Comparison of ENCODE assay signal across 8 cellular contexts in genomic region chr3:49839193-49839809, GRCh38. TPM values are rescaled to one million over a fixed set of nuclear protein-coding genes. Genes with fewer than 3 reads are reported as not detected.
DNase-seq lines count a peak whose midpoint lies in the region; ATAC-seq, FAIRE-seq and TF ChIP-seq lines count a peak whose summit lies in the region.

No MANE protein-coding gene starts in this region.

- no peak for ATAC-seq in HG02759 (IDR thresholded peaks at IDR 0.05; ENCODE audit: unreplicated experiment)

- POLR2A ChIA-PET in activated CD4-positive, alpha-beta memory T cell treated with anti-CD3 and anti-CD28 coated beads for 36 hours (lab: Charles Lee), result interaction anchor here (1.1 to 2.4 kb wide), 2 partner anchors 36 to 38 kb away, joined by 3 to 9 read pairs; partner anchors contain the start of gene INKA1

- CTCF ChIA-PET in activated CD4-positive, alpha-beta memory T cell treated with anti-CD3 and anti-CD28 coated beads for 36 hours (lab: Charles Lee), result interaction anchor here (0.5 to 4.5 kb wide), 49 partner anchors 9 to 452 kb away, joined by 3 to 159 read pairs (median 4); partner anchors contain the start of genes AMIGO3, GMPPB, INKA1 and IP6K1

- peak overlapping the region in 5 of 59 donors; percentile 9 to 22 (median 17) for H3K4me3 ChIP-seq in dorsolateral prefrontal cortex

- no peaks in the 10 kb centered on the region for H3K27me3 Mint-ChIP-seq in activated CD4-positive, alpha-beta memory T cell treated with anti-CD3 and anti-CD28 coated beads for 36 hours

- H3K36me3 Mint-ChIP-seq in activated CD4-positive, alpha-beta memory T cell treated with anti-CD3 and anti-CD28 coated beads for 36 hours, result peaks cover 14% of the 10 kb centered on the region

- no peak for FAIRE-seq in H54 (lab: Jason Lieb, UNC)

- H3K27me3 ChIP-seq in dorsolateral prefrontal cortex, result no peaks in the 10 kb centered on the region

- no peaks in the 10 kb centered on the region for H3K9me3 Mint-ChIP-seq in activated CD4-positive, alpha-beta memory T cell treated with anti-CD3 and anti-CD28 coated beads for 36 hours

- H3K4me3 Mint-ChIP-seq in activated CD4-positive, alpha-beta memory T cell treated with anti-CD3 and anti-CD28 coated beads for 36 hours, result no peak overlapping the region

- H3K27ac ChIP-seq in dorsolateral prefrontal cortex, result peak overlapping the region in 19 of 59 donors; percentile 8 to 81 (median 51)

- DNase-seq in AG20443 (ENCODE audit: low spot score) (peak; percentile 88), H54 (ENCODE audit: insufficient read length, low spot score) (peak; percentile 57), NCI-H82 (lab: John Stamatoyannopoulos, UW) (peak; percentile 78), dorsolateral prefrontal cortex (peak; percentile 68 to 86 (median 81)), lung microvascular endothelial cell (ENCODE audit: low read depth in 2 of 2) (peak; percentile 82 to 88)
- peak; percentile 85 for DNase-seq in activated CD4-positive, alpha-beta memory T cell treated with anti-CD3 and anti-CD28 coated beads for 36 hours
- DNase-seq in stimulated activated CD8-positive, alpha-beta memory T cell treated with anti-CD3 and anti-CD28 coated beads, Interleukin-12 subunit alpha, Interleukin-12 subunit beta, amount 100 ng/mL, for 24 hours (ENCODE audit: extremely low read depth), result peak; percentile 21

- no peak overlapping the region for H3K27ac Mint-ChIP-seq in activated CD4-positive, alpha-beta memory T cell treated with anti-CD3 and anti-CD28 coated beads for 36 hours

- peak; percentile 71 to 97 (median 89) for TF ChIP-seq CTCF in dorsolateral prefrontal cortex (IDR thresholded peaks at IDR 0.05 in 54 of 56, conservative IDR thresholded peaks at IDR 0.05 in 2 of 56; ENCODE audit: low read depth in 1 of 56, partially characterized antibody in 56 of 56)

- no peak for TF ChIP-seq POLR2A in H54 (IDR thresholded peaks at IDR 0.05; ENCODE audit: low read depth, low read length)

- intact Hi-C loops in activated CD4-positive, alpha-beta memory T cell treated with anti-CD3 and anti-CD28 coated beads for 36 hours (cut with micrococcal nuclease), result loop anchor here (1.0 to 5.0 kb wide), 3 partner anchors 37 to 136 kb away; partner anchors contain the start of gene IP6K1
- intact Hi-C loops in dorsolateral prefrontal cortex (cut with DNase I), result loop anchor here (1.0 to 5.0 kb wide), 4 partner anchors 36 to 302 kb away; partner anchors contain the start of gene INKA1 (in 1 of the 2)

- peaks cover 1% of the 10 kb centered on the region for H3K4me1 Mint-ChIP-seq in activated CD4-positive, alpha-beta memory T cell treated with anti-CD3 and anti-CD28 coated beads for 36 hours (ENCODE audit: low read depth)

RNA-seq across cellular contexts. Expression of gene TRAIP, which starts 17.1 kb away (rescaled TPM):
- 10 to 100 TPM; 22.7 to 25.3 TPM for total RNA-seq in activated CD4-positive, alpha-beta memory T cell treated with anti-CD3 and anti-CD28 coated beads for 36 hours
- 1 to 10 TPM in 116 of 120 experiments, under 1 TPM in 4; 0.38 to 9.2 (median 3.0) TPM for total RNA-seq in dorsolateral prefrontal cortex
- 1.2 and 2.4 TPM in 2 replicates for total RNA-seq in lung microvascular endothelial cell

RNA-seq across cellular contexts. Expression of gene UBA7, which starts 25.5 kb away (rescaled TPM):
- 10 to 100 TPM; 85.6 to 86.4 TPM for total RNA-seq in activated CD4-positive, alpha-beta memory T cell treated with anti-CD3 and anti-CD28 coated beads for 36 hours
- 10 to 100 TPM in 118 of 120 experiments, 1 to 10 TPM in 2; 9.9 to 55.4 (median 21.1) TPM for total RNA-seq in dorsolateral prefrontal cortex
- 23.3 and 23.4 TPM in 2 replicates for total RNA-seq in lung microvascular endothelial cell

RNA-seq across cellular contexts. Expression of gene CAMKV, which starts 30.4 kb away (rescaled TPM):
- total RNA-seq in activated CD4-positive, alpha-beta memory T cell treated with anti-CD3 and anti-CD28 coated beads for 36 hours, result under 1 TPM; 0.39 to 0.43 TPM
- total RNA-seq in dorsolateral prefrontal cortex, result 100 to 1,000 TPM in 115 of 120 experiments, 10 to 100 TPM in 5; 55.9 to 285 (median 187) TPM
- under 0.01 TPM in 2 replicates for total RNA-seq in lung microvascular endothelial cell

RNA-seq across cellular contexts. Expression of gene INKA1, which starts 36.2 kb away (rescaled TPM):
- 1 to 10 TPM; 1.0 to 1.2 TPM for total RNA-seq in activated CD4-positive, alpha-beta memory T cell treated with anti-CD3 and anti-CD28 coated beads for 36 hours
- total RNA-seq in dorsolateral prefrontal cortex (1 to 10 TPM; 1.6 to 8.8 (median 5.3) TPM), lung microvascular endothelial cell (12.3 and 17.2 TPM in 2 replicates)

RNA-seq across cellular contexts. Expression of gene CDHR4, which starts 39.6 kb away (rescaled TPM):
- under 1 TPM in 1 of 2 experiments, not detected in 1; 0.22 TPM for total RNA-seq in activated CD4-positive, alpha-beta memory T cell treated with anti-CD3 and anti-CD28 coated beads for 36 hours
- total RNA-seq in dorsolateral prefrontal cortex (under 1 TPM in 8 of 120 experiments, not detected in 112; 0.19 to 0.84 (median 0.50) TPM), lung microvascular endothelial cell (not detected in 2 replicates)

Comparison
In these comparisons a context has a peak if more than half of its experiments do, and no peak if none do; other contexts are left out.
1. DNase-seq: peak in every context shown above with its lines; median percentile 88 in AG20443; 85 in activated CD4-positive, alpha-beta memory T cell treated with anti-CD3 and anti-CD28 coated beads for 36 hours; 85 in lung microvascular endothelial cell; 81 in dorsolateral prefrontal cortex; 78 in NCI-H82; 57 in H54; 21 in stimulated activated CD8-positive, alpha-beta memory T cell treated with anti-CD3 and anti-CD28 coated beads, Interleukin-12 subunit alpha, Interleukin-12 subunit beta, amount 100 ng/mL, for 24 hours.
2. RNA of gene CAMKV, which starts 30.4 kb away (total RNA-seq): 55.9 to 285 TPM in dorsolateral prefrontal cortex; 0.39 to 0.43 TPM in activated CD4-positive, alpha-beta memory T cell treated with anti-CD3 and anti-CD28 coated beads for 36 hours and under 0.01 TPM in lung microvascular endothelial cell; every median in the first group is over 10 times any median in the second.